2 cellular contexts compared by ENCODE assay signal in genomic region chr20:10559266-10559665, GRCh38.
A peak's percentile ranks its signal among the peaks of the same experiment; 100 is the strongest.
TF ChIP-seq lines count a peak whose summit lies in the region.

No MANE protein-coding gene starts in this region.

TF ChIP-seq in A549, 52 proteins besides CTCF, POLR2A, EP300 and RAD21:
- TF ChIP-seq MAX (IDR thresholded peaks at IDR 0.05): no peak
- TF ChIP-seq BCL3 (IDR thresholded peaks at IDR 0.05): no peak
- no peak for TF ChIP-seq HOXB5 (CRISPR knock-in tag; IDR thresholded peaks at IDR 0.05)
- TF ChIP-seq RNF2 (IDR thresholded peaks at IDR 0.05; ENCODE audit: borderline replicate concordance, low read depth): no peak
- no peak for TF ChIP-seq EHMT2 (IDR thresholded peaks at IDR 0.05; ENCODE audit: low read depth)
- no peak for TF ChIP-seq JUNB (IDR thresholded peaks at IDR 0.05)
- no peak for TF ChIP-seq CBX2 (IDR thresholded peaks at IDR 0.05; ENCODE audit: borderline replicate concordance, low read depth)
- TF ChIP-seq MAZ (IDR thresholded peaks at IDR 0.05; ENCODE audit: borderline replicate concordance, low read depth, low read length): no peak
- no peak for TF ChIP-seq ZFP36 (IDR thresholded peaks at IDR 0.05; ENCODE audit: borderline replicate concordance, partially characterized antibody)
- no peak for TF ChIP-seq GATA3 (IDR thresholded peaks at IDR 0.05; ENCODE audit: borderline replicate concordance)
- TF ChIP-seq HMGXB4 (CRISPR knock-in tag; IDR thresholded peaks at IDR 0.05; ENCODE audit: borderline replicate concordance): no peak
- no peak for TF ChIP-seq RCOR1 (IDR thresholded peaks at IDR 0.05; ENCODE audit: low read depth, low read length)
- TF ChIP-seq ZNF302 (CRISPR knock-in tag; IDR thresholded peaks at IDR 0.05): no peak
- no peak for TF ChIP-seq CEBPB (IDR thresholded peaks at IDR 0.05)

TF ChIP-seq in HCT116, 20 proteins besides CTCF, POLR2A, EP300 and RAD21:
- TF ChIP-seq CEBPB (IDR thresholded peaks at IDR 0.05; ENCODE audit: low read depth) (no peak), JUND (IDR thresholded peaks at IDR 0.05) (no peak), YY1 (IDR thresholded peaks at IDR 0.05; ENCODE audit: extremely low read depth, insufficient replicate concordance, low read depth, low read length) (no peak), SIN3A (IDR thresholded peaks at IDR 0.05; ENCODE audit: low read depth) (no peak), POLR2AphosphoS5 (IDR thresholded peaks at IDR 0.05; ENCODE audit: low read depth, low read length) (no peak), ZNF274 (IDR thresholded peaks at IDR 0.05; ENCODE audit: low read depth, low read length) (no peak), REST (IDR thresholded peaks at IDR 0.05; ENCODE audit: low read depth) (no peak), SP1 (IDR thresholded peaks at IDR 0.05; ENCODE audit: low read depth) (peak; percentile 16; the same call in 1 of the 2 replicates)
TF ChIP-seq in HCT116: peak in this region for 1.
